ENCODE assay signal across 20 cellular contexts in the genomic region with DNA sequence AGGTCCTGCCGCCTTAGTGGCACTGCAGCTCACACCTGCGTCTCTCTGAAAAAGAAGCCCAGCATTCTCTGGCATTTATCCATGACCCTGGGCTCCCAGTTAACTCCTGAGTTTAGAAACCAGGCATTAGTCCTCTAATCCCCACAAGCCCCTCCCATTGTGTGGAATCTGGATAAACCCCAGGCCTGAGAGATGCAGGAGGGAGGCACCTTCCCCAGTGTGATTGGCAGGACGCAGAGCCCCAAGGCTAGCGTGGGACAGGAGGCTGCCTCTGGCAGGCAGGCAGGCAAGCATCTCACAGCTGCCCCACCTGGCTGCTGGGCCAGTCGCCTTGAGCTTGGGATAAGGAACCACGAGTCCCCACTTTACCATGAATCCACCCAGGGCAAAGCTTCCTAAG. TPM values are rescaled to one million over a fixed set of nuclear protein-coding genes. Genes with fewer than 3 reads are reported as not detected.
"Had no signal": no experiment of that assay in that cellular context is flagged by ENCODE, and none has a peak within 500 bp of the region (broad histone marks: within the 10 kb centered on the region; RNA-seq: fewer than 3 reads in every experiment).

No MANE protein-coding gene starts in this region.

- H3K27me3 ChIP-seq: left lung, ovary, upper lobe of left lung had no signal

- H3K9me3 Mint-ChIP-seq: activated T-helper 2 cell treated with anti-CD3 and anti-CD28 coated beads, Interferon-gamma antibody, Interleukin-2, Interleukin-4, amounts not matched to agents 10 μg/mL and 5 μg/mL and 100 μg/mL, durations not matched to agents 14 hours and 24 hours and 36 hours; brain; central memory CD8-positive, alpha-beta T cell; dendritic cell treated with granulocyte-macrophage colony-stimulating factor and Interleukin-4, amounts not matched to agents 40 ng/mL and 50 ng/mL, for 4 days; nephron progenitor cell; stimulated activated naive CD8-positive, alpha-beta T cell treated with anti-CD3 and anti-CD28 coated beads, Interleukin-15, Interleukin-2, amounts not matched to agents 100 ng/mL and 50 ng/mL, for 24 hours; T-helper 1 cell treated with Interleukin-12 subunit alpha and Interleukin-12 subunit beta and Interleukin-4 antibody, amounts not matched to agents 30 μg/mL and 1 μg/mL, for 36 hours had no signal

- H3K4me3 Mint-ChIP-seq: brain; central memory CD8-positive, alpha-beta T cell; dendritic cell treated with granulocyte-macrophage colony-stimulating factor and Interleukin-4, amounts not matched to agents 40 ng/mL and 50 ng/mL, for 4 days; nephron progenitor cell; stimulated activated naive CD8-positive, alpha-beta T cell treated with anti-CD3 and anti-CD28 coated beads, Interleukin-15, Interleukin-2, amounts not matched to agents 100 ng/mL and 50 ng/mL, for 24 hours; T-helper 1 cell treated with Interleukin-12 subunit alpha and Interleukin-12 subunit beta and Interleukin-4 antibody, amounts not matched to agents 30 μg/mL and 1 μg/mL, for 36 hours had no signal

- H3K9me3 ChIP-seq: left lung, ovary, upper lobe of left lung had no signal

- H3K36me3 Mint-ChIP-seq: brain had no signal

- H3K27me3 Mint-ChIP-seq: brain; central memory CD8-positive, alpha-beta T cell; stimulated activated naive CD8-positive, alpha-beta T cell treated with anti-CD3 and anti-CD28 coated beads, Interleukin-15, Interleukin-2, amounts not matched to agents 100 ng/mL and 50 ng/mL, for 24 hours had no signal

- ATAC-seq: left lung had no signal

- H3K4me3 ChIP-seq: left lung, ovary, upper lobe of left lung had no signal

- H3K4me1 Mint-ChIP-seq: nephron progenitor cell had no signal

- H3K27ac ChIP-seq: left lung, ovary, upper lobe of left lung had no signal

- DNase-seq: activated CD4-positive, alpha-beta T cell treated with anti-CD3 and anti-CD28 coated beads, Interleukin-2, amount 50 U/mL, for 1 hour; activated CD4-positive, CD25-positive, alpha-beta regulatory T cell; activated naive CD4-positive, alpha-beta T cell treated with anti-CD3 and anti-CD28 coated beads, Interleukin-2, amount 50 U/mL, for 16 hours; amniotic stem cell; erythroblast; hypothalamus; left lung; nephron progenitor cell; ovary; stimulated activated CD4-positive, alpha-beta T cell treated with anti-CD3 and anti-CD28 coated beads, Interleukin-15, amount 100 ng/mL, for 24 hours; stimulated activated CD4-positive, alpha-beta T cell treated with anti-CD3 and anti-CD28 coated beads, Interleukin-4, amount 100 ng/mL, for 24 hours; upper lobe of left lung had no signal

- H3K27ac Mint-ChIP-seq: activated T-helper 2 cell treated with anti-CD3 and anti-CD28 coated beads, Interferon-gamma antibody, Interleukin-2, Interleukin-4, amounts not matched to agents 10 μg/mL and 5 μg/mL and 100 μg/mL, durations not matched to agents 14 hours and 24 hours and 36 hours; brain; dendritic cell treated with granulocyte-macrophage colony-stimulating factor and Interleukin-4, amounts not matched to agents 40 ng/mL and 50 ng/mL, for 4 days; nephron progenitor cell; stimulated activated naive CD8-positive, alpha-beta T cell treated with anti-CD3 and anti-CD28 coated beads, Interleukin-15, Interleukin-2, amounts not matched to agents 100 ng/mL and 50 ng/mL, for 24 hours; T-helper 1 cell treated with Interleukin-12 subunit alpha and Interleukin-12 subunit beta and Interleukin-4 antibody, amounts not matched to agents 30 μg/mL and 1 μg/mL, for 36 hours had no signal

- H3K36me3 ChIP-seq: left lung, ovary, upper lobe of left lung had no signal

- H3K4me1 ChIP-seq: left lung, upper lobe of left lung had no signal

RNA-seq across cellular contexts. Expression of gene SERPINE3, which starts 11.0 kb away (rescaled TPM):
- total RNA-seq: activated CD8-positive, alpha-beta memory T cell treated with anti-CD3 and anti-CD28 coated beads for 36 hours; activated T-helper 2 cell treated with anti-CD3 and anti-CD28 coated beads, Interferon-gamma antibody, Interleukin-2, Interleukin-4, amounts not matched to agents 10 μg/mL and 5 μg/mL and 100 μg/mL, durations not matched to agents 14 hours and 24 hours and 36 hours; left lung; skeletal muscle tissue; upper lobe of left lung had no signal
